Comparison of ENCODE assay signal across 9 cellular contexts in the genomic region with DNA sequence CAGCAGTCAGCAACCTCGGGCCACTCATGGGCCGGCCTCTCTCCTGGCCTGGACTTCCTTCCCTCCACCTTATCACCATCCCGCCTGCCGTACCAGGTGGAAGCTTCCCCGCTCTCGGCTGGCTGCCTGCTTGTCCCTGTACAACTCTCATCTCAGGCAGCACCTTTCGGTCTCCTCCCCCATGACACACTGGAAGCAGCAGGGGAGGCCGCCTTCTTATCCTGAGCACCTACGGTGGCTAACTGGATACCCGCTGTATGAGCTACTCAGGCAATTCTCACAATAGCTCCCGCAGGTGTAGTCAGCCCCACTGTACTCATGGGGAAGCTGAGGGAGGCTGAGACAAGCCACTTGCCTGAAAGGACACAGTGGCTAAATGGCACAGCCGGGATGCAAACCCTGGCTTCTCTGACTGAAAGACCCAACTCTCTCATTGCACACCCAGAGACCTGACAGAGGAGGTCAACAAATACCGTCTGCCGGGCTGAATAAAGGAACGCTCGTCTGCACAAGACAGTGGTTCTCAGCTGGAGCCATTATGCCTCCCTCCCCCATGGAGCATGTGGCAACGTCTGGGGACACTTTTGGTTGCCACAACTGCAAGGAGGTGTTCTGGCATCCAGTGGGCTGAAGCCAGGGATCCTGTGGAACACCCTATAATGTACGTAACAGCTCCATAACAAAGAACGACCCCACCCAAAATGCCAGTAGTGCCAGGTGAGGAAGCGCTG. TPM values are rescaled to one million over a fixed set of nuclear protein-coding genes. Genes with fewer than 3 reads are reported as not detected.
DNase-seq lines count a peak whose midpoint lies in the region; ATAC-seq and TF ChIP-seq lines count a peak whose summit lies in the region.
"Had no signal": no experiment of that assay in that cellular context is flagged by ENCODE, and none has a peak within 500 bp of the region (broad histone marks: within the 10 kb centered on the region; RNA-seq: fewer than 3 reads in every experiment).

No MANE protein-coding gene starts in this region.

- H3K27me3 Mint-ChIP-seq in T-helper 17 cell = no peaks in the 10 kb centered on the region

- ATAC-seq in T-helper 17 cell (peak; percentile 1), HG03045 (IDR thresholded peaks at IDR 0.05; ENCODE audit: unreplicated experiment) (no peak)
- ATAC-seq: SK-N-SH treated with all-trans-retinoic acid at 6 μM for 48 hours had no signal

- H3K4me3 ChIP-seq in HL-60 (replicated peaks; ENCODE audit: insufficient read depth, low read length) (no peak overlapping the region), ascending aorta (no peak overlapping the region)

- TF ChIP-seq CTCF in HL-60 (IDR thresholded peaks at IDR 0.05; ENCODE audit: insufficient read depth, low read length) (no peak), ascending aorta (IDR thresholded peaks at IDR 0.05) (no peak), GM20000 (IDR thresholded peaks at IDR 0.05; ENCODE audit: extremely low read depth, missing control alignments) (no peak)

- H3K9me3 ChIP-seq in T-helper 17 cell (ENCODE audit: control insufficient read depth, low read length, poor library complexity, severe bottlenecking) (no peaks in the 10 kb centered on the region), ascending aorta (no peaks in the 10 kb centered on the region)

- H3K27ac Mint-ChIP-seq in T-helper 17 cell = peak overlapping the region; percentile 96

- peaks cover 7% of the 10 kb centered on the region for H3K36me3 Mint-ChIP-seq in T-helper 17 cell (ENCODE audit: low read depth)

- H3K4me3 Mint-ChIP-seq in T-helper 17 cell = peak overlapping the region; percentile 94

- peak overlapping the region; percentile 82 for H3K27ac ChIP-seq in HL-60 (replicated peaks)
- no peak overlapping the region for H3K27ac ChIP-seq in ascending aorta

- H3K4me1 Mint-ChIP-seq in T-helper 17 cell = peaks cover 69% of the 10 kb centered on the region

- H3K4me1 ChIP-seq in ascending aorta = no peaks in the 10 kb centered on the region

- H3K27me3 ChIP-seq in HL-60 (ENCODE audit: insufficient read depth, poor library complexity, severe bottlenecking) (no peaks in the 10 kb centered on the region), ascending aorta (no peaks in the 10 kb centered on the region)

- H3K36me3 ChIP-seq in ascending aorta = no peaks in the 10 kb centered on the region

- peak in 1 of 2 experiments; percentile 67 for DNase-seq in HL-60 (ENCODE audit: low read depth in 1 of 2, low spot score in 1 of 2)
- no peak for DNase-seq in T-helper 17 cell
- DNase-seq in cerebellum (ENCODE audit: low spot score) = peak; percentile 65
- DNase-seq in retina = peak; percentile 58
- DNase-seq in ascending aorta (ENCODE audit: low spot score in 2 of 2) = no peak
- no peak for DNase-seq in GM20000 (ENCODE audit: low spot score)
- no peak for DNase-seq in NCI-H774 (lab: John Stamatoyannopoulos, UW)

- intact Hi-C loops in ascending aorta (cut with DNase I) = no loop called here

RNA-seq across cellular contexts. Expression of gene STK10, which starts 9.6 kb away (rescaled TPM):
- total RNA-seq in T-helper 17 cell = 100 to 1,000 TPM; 403 to 408 TPM
- total RNA-seq in cerebellum = 19.1 TPM
- total RNA-seq in ascending aorta = 18.4 TPM

RNA-seq across cellular contexts. Expression of gene EFCAB9, which starts 15.5 kb away (rescaled TPM):
- not detected for total RNA-seq in T-helper 17 cell
- total RNA-seq in cerebellum = not detected
- total RNA-seq in ascending aorta = not detected

Comparison
In these comparisons a context has a peak if more than half of its experiments do, and no peak if none do; other contexts are left out.
1. DNase-seq: peak in cerebellum (single experiment) and retina (single experiment); none in T-helper 17 cell (0 of 3), ascending aorta (0 of 2), GM20000 (single experiment) and NCI-H774 (single experiment).
2. RNA of gene STK10, which starts 9.6 kb away (total RNA-seq): 403 to 408 TPM in T-helper 17 cell; 19.1 TPM in cerebellum (single experiment) and 18.4 TPM in ascending aorta (single experiment); every median in the first group is over 10 times any median in the second.